ENCODE assay signal across 10 cellular contexts in the genomic region with DNA sequence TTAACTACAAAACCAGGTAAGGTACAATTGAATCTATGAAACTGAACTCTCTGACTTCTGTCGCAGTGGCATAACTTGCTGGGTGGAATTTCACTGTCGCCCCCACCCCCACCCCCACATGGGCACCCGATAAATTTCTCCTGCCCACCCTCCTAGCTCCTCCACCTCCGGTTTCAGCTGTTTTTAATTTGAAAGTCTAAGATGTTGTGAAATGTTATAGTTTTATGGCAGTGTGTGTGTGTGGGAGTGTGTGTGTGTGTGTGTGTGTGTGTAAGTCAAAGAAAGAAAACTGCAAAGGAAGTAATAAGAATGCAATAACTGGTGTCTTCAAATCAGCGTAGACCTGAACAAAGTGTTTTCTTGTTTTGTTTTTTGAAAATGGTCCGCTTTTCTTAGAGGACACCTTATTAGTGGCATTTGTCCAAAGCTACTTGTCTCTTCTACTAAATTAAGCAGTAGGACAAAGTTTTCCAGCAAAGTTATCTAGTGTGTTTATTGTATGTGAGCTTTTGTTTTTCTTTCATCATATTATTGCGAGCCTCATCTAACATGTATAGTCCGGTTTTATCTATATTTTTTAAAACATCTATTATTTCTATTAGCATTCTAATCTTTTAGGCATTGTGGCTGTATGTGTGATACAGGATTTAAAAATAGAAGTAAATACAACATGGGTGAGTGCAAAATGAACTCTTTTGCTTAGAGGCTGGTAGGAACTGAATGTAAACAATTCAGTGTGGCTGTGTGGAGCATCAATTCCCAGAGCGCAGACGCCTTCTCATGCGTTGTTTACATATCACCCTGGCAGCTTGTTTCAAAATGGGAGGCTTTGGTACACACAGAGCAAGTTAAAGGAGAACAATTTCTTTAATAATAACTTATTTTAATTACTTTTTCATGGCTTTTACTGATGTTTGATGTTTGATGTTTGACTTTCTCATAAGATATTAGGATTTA. TPM values are rescaled to one million over a fixed set of nuclear protein-coding genes. Genes with fewer than 3 reads are reported as not detected.
DNase-seq lines count a peak whose midpoint lies in the region; ATAC-seq and TF ChIP-seq lines count a peak whose summit lies in the region.
"Had no signal": no experiment of that assay in that cellular context is flagged by ENCODE, and none has a peak within 500 bp of the region (broad histone marks: within the 10 kb centered on the region; RNA-seq: fewer than 3 reads in every experiment).

No MANE protein-coding gene starts in this region.

- H4K20me1 ChIP-seq in neural cell (ENCODE audit: insufficient read depth): no peaks in the 10 kb centered on the region

- no peaks in the 10 kb centered on the region for H3K9me2 ChIP-seq in neural cell (ENCODE audit: insufficient read depth, low read length)

- no peaks in the 10 kb centered on the region for H3F3A ChIP-seq in neural cell (ENCODE audit: insufficient read depth, low read length, poor library complexity, severe bottlenecking)

- H3K4me1 ChIP-seq in endocrine pancreas (ENCODE audit: control insufficient read depth, insufficient read depth, low read length): peaks cover 37% of the 10 kb centered on the region

- H3K36me3 ChIP-seq in BJ (ENCODE audit: control insufficient read depth, insufficient read depth, low read length) (no peaks in the 10 kb centered on the region), endocrine pancreas (ENCODE audit: control insufficient read depth, insufficient read depth, low read length) (no peaks in the 10 kb centered on the region), neural cell (ENCODE audit: insufficient read depth, low read length) (no peaks in the 10 kb centered on the region)

- DNase-seq in BJ (ENCODE audit: low read depth) (peak; percentile 20), NCI-H2171 treated with DMSO at 0.1 percent for 48 hours (lab: John Stamatoyannopoulos, UW) (peak; percentile 77), NCI-H2029 treated with DMSO at 0.1 percent for 48 hours (lab: John Stamatoyannopoulos, UW) (no peak)
- DNase-seq in activated T-cell treated with anti-CD3 and anti-CD28 coated beads, Interleukin-2, amount 50 U/mL, for 48 hours: no peak
- DNase-seq: activated CD8-positive, alpha-beta memory T cell treated with anti-CD3 and anti-CD28 coated beads, Interleukin-2, amount 50 U/mL, for 48 hours; GF-D8 had no signal

- POLR2A ChIA-PET in BJ (lab: Charles Lee): interaction anchor here (0.8 kb wide), 1 partner anchor 11 kb away, joined by 3 read pairs; no protein-coding TSS in a partner anchor

- peak overlapping the region; percentile 26 for H3K27ac ChIP-seq in neural cell (ENCODE audit: low read length)

- H2AFZ ChIP-seq in neural cell (ENCODE audit: low read depth, low read length): no peak overlapping the region

- no peak for ATAC-seq in HG03025 (IDR thresholded peaks at IDR 0.05; ENCODE audit: low FRiP score, unreplicated experiment)
- ATAC-seq in HG02884 (IDR thresholded peaks at IDR 0.05; ENCODE audit: unreplicated experiment): no peak

- H3K9ac ChIP-seq in endocrine pancreas (ENCODE audit: control insufficient read depth, insufficient read depth, low read length) (no peak overlapping the region), neural cell (ENCODE audit: low read length) (no peak overlapping the region)

- no peaks in the 10 kb centered on the region for H3K27me3 ChIP-seq in BJ (ENCODE audit: control insufficient read depth, insufficient read depth, low read length)
- H3K27me3 ChIP-seq in endocrine pancreas (ENCODE audit: control insufficient read depth, insufficient read depth, low read length): no peaks in the 10 kb centered on the region
- H3K27me3 ChIP-seq in neural cell (ENCODE audit: insufficient read depth, low read depth, low read length): no peaks in the 10 kb centered on the region

- CTCF ChIA-PET in BJ (lab: Yijun Ruan, JAX): interaction anchor here (0.6 to 6.9 kb wide), 7 partner anchors 10 to 1880 kb away, joined by 3 to 53 read pairs (median 4); no protein-coding TSS in a partner anchor

- TF ChIP-seq CTCF in BJ (IDR thresholded peaks at IDR 0.05; ENCODE audit: insufficient read depth, low read depth, low read length) (no peak), neural cell (IDR thresholded peaks at IDR 0.05; ENCODE audit: poor library complexity, severe bottlenecking) (no peak)

- H3K79me2 ChIP-seq in neural cell (replicated peaks; ENCODE audit: insufficient read depth, low read length): peaks cover 22% of the 10 kb centered on the region

- no peak for TF ChIP-seq EP300 in neural cell (conservative IDR thresholded peaks at IDR 0.05; ENCODE audit: poor library complexity, severe bottlenecking)

- no peak for TF ChIP-seq RAD21 in neural cell (conservative IDR thresholded peaks at IDR 0.05)

- H3K4me3 ChIP-seq in BJ (ENCODE audit: low read depth, low read length): peak overlapping the region; percentile 23
- peak overlapping the region; percentile 65 for H3K4me3 ChIP-seq in endocrine pancreas (ENCODE audit: control insufficient read depth, insufficient read depth, low read length)
- H3K4me3 ChIP-seq in neural cell (ENCODE audit: low read length): peak overlapping the region; percentile 49

- H3K9me3 ChIP-seq in endocrine pancreas (ENCODE audit: control insufficient read depth, low read length): no peaks in the 10 kb centered on the region
- no peaks in the 10 kb centered on the region for H3K9me3 ChIP-seq in neural cell (ENCODE audit: low read length)

- peak overlapping the region; percentile 45 for H3K4me2 ChIP-seq in neural cell (ENCODE audit: low read length)

TF ChIP-seq in neural cell, 6 proteins besides CTCF, POLR2A, EP300 and RAD21:
- peak; percentile 34 for TF ChIP-seq POLR2AphosphoS5 (IDR thresholded peaks at IDR 0.05)
- TF ChIP-seq SMC3 (conservative IDR thresholded peaks at IDR 0.05; ENCODE audit: poor library complexity): no peak

RNA-seq across cellular contexts. Expression of a gene that starts 0.6 kb away (rescaled TPM):
- polyA plus RNA-seq in BJ (2011; rRNA removed) (4.9 and 5.5 TPM in 2 replicates), neural cell (53.9 and 58.9 TPM in 2 replicates)
- polyA minus RNA-seq in BJ (2011; rRNA and poly(A)+ RNA removed): 3.9 and 8.2 TPM in 2 replicates
- 69.1 and 91.0 TPM in 2 replicates for polyA minus RNA-seq in neural cell

Comparison
In these comparisons a context has a peak if more than half of its experiments do, and no peak if none do; other contexts are left out.
1. DNase-seq: peak in BJ (single experiment) and NCI-H2171 treated with DMSO at 0.1 percent for 48 hours (single experiment); none in activated T-cell treated with anti-CD3 and anti-CD28 coated beads, Interleukin-2, amount 50 U/mL, for 48 hours (0 of 2) and NCI-H2029 treated with DMSO at 0.1 percent for 48 hours (single experiment).
2. Peak in every context shown above with its lines, with median percentiles within 50 percentile points of each other: H3K4me3 ChIP-seq.